In the genomic region with DNA sequence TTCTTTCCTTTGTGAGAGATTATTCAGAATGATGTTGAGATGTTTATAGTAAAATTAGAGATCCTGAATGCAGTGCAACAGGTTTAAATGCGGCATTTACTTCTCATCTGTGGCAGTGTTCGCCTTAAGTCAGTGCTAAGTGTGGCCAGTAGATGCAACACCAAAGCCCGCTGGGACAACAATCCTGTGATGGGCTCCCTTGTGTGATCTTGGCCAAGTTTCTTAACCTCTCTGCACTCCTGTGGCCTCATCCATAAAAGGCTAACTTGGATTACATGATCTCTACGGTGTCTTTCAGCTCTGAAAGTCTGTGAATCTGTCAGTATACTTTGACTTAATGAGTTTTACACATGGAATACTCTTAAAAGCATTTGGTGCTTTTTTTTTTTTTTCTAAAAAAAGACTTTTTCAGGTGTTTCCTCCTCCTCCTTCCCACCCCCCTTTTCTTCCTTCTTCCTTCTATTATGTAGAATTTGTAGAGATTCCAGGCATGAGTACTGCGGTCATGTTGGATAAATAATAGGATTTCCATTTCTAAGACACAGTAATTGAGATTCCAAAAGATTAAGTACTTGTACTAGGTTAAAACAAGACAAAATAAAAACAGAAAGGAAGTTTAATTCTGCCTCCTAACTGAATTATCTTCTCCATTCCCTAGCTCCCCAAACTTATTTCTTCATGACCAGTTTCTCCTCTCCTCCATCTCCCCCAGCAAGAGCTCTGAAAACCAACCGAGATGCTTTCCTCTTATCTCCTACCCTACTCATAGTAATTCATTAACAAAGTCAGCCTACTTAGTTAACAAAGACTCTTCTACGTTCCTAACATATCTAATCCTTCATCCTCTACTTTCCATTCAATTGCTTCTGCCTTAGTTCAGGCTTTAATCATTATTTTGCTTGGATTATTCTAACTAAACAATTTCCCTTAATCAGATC, we compare ENCODE assay signal across 27 cellular contexts. TPM values are rescaled to one million over a fixed set of nuclear protein-coding genes. Genes with fewer than 3 reads are reported as not detected.
DNase-seq lines count a peak whose midpoint lies in the region; ATAC-seq and TF ChIP-seq lines count a peak whose summit lies in the region.
"Had no signal": no experiment of that assay in that cellular context is flagged by ENCODE, and none has a peak within 500 bp of the region (broad histone marks: within the 10 kb centered on the region; RNA-seq: fewer than 3 reads in every experiment).

No MANE protein-coding gene starts in this region.

- H2BK12ac ChIP-seq in H9 (ENCODE audit: insufficient read length, low read depth, low read length): no peak overlapping the region

- no peak overlapping the region for H4K8ac ChIP-seq in H9 (replicated peaks; ENCODE audit: insufficient read length, low read depth, low read length)

- no peak overlapping the region for H3K56ac ChIP-seq in H9 (ENCODE audit: insufficient read length, low read depth, low read length)

- H3K27me3 Mint-ChIP-seq in H9 (ENCODE audit: low read depth): no peaks in the 10 kb centered on the region
- peaks cover 12% of the 10 kb centered on the region for H3K27me3 Mint-ChIP-seq in endothelial cell (ENCODE audit: unreplicated experiment)
- no peaks in the 10 kb centered on the region for H3K27me3 Mint-ChIP-seq in neural progenitor cell (ENCODE audit: insufficient read depth, low read depth)
- H3K27me3 Mint-ChIP-seq in CD8-positive, alpha-beta memory T cell: no peaks in the 10 kb centered on the region

- TF ChIP-seq CTCF in H9 (conservative IDR thresholded peaks at IDR 0.05): no peak
- TF ChIP-seq CTCF in OCI-LY7 (conservative IDR thresholded peaks at IDR 0.05; ENCODE audit: low read length): no peak
- no peak for TF ChIP-seq CTCF in endothelial cell (IDR thresholded peaks at IDR 0.05; ENCODE audit: unreplicated experiment)
- TF ChIP-seq CTCF in neural progenitor cell (IDR thresholded peaks at IDR 0.05): no peak

- no peak overlapping the region for H2BK15ac ChIP-seq in H9 (ENCODE audit: low read depth, low read length)

- H3K27ac ChIP-seq in H9 (ENCODE audit: insufficient read length, low read depth, low read length) (peak overlapping the region; percentile 67), OCI-LY7 (ENCODE audit: low read depth, low read length, poor library complexity, severe bottlenecking) (no peak overlapping the region), neural progenitor cell (no peak overlapping the region), right cardiac atrium (ENCODE audit: low read length) (no peak overlapping the region)
- no peak overlapping the region for H3K27ac ChIP-seq in CD8-positive, alpha-beta memory T cell (ENCODE audit: low read depth, low read length)
- H3K27ac ChIP-seq: GM23248, SJSA1 had no signal

- no peak overlapping the region for H2AK5ac ChIP-seq in H9 (ENCODE audit: insufficient read length, low read length)

- no peak overlapping the region for H3K4ac ChIP-seq in H9 (ENCODE audit: low read depth, low read length)

- H4K5ac ChIP-seq in H9 (ENCODE audit: insufficient read length, low read depth, low read length): no peak overlapping the region

- H2AFZ ChIP-seq in H9 (ENCODE audit: low read length) (no peak overlapping the region), OCI-LY7 (ENCODE audit: low read length) (peak overlapping the region; percentile 24; the same call in 1 of the 2 replicates), neural progenitor cell (replicated peaks) (no peak overlapping the region)
- H2AFZ ChIP-seq: GM23248 had no signal

- H3K36me3 Mint-ChIP-seq in H9 (ENCODE audit: insufficient read depth in 1 of 3, low read depth in 3 of 3) (no peaks in the 10 kb centered on the region; a peak in 1 of 7 replicates), endothelial cell (ENCODE audit: low read depth, unreplicated experiment) (no peaks in the 10 kb centered on the region), neural progenitor cell (no peaks in the 10 kb centered on the region)
- no peaks in the 10 kb centered on the region for H3K36me3 Mint-ChIP-seq in CD8-positive, alpha-beta memory T cell
- H3K36me3 Mint-ChIP-seq: CD14-positive monocyte had no signal

- H3K79me1 ChIP-seq in H9 (ENCODE audit: insufficient read depth, low read depth, low read length, poor library complexity, severe bottlenecking): no peaks in the 10 kb centered on the region

- intact Hi-C loops in OCI-LY7 (cut with micrococcal nuclease; ENCODE audit: unreplicated experiment): no loop called here
- intact Hi-C loops in right cardiac atrium (cut with DNase I): no loop called here

- H3K9me3 ChIP-seq in H9 (ENCODE audit: control insufficient read depth, low read depth, low read length): no peaks in the 10 kb centered on the region
- peaks cover 14% of the 10 kb centered on the region; the same call in 1 of the 2 replicates for H3K9me3 ChIP-seq in OCI-LY7 (ENCODE audit: low read length)
- H3K9me3 ChIP-seq in neural progenitor cell (ENCODE audit: low read depth): no peaks in the 10 kb centered on the region
- no peaks in the 10 kb centered on the region for H3K9me3 ChIP-seq in right cardiac atrium (ENCODE audit: control insufficient read depth, low read length)
- H3K9me3 ChIP-seq in CD8-positive, alpha-beta memory T cell (ENCODE audit: low read length): no peaks in the 10 kb centered on the region
- H3K9me3 ChIP-seq: BE2C, SJSA1 had no signal

- no peak overlapping the region for H3T11ph ChIP-seq in H9 (ENCODE audit: low read length)

- H3K9me2 ChIP-seq in OCI-LY7 (ENCODE audit: insufficient read depth, low read length): no peaks in the 10 kb centered on the region

- DNase-seq in H9 (no peak), OCI-LY7 (ENCODE audit: low spot score) (no peak), endothelial cell (ENCODE audit: low spot score) (no peak), neural progenitor cell (ENCODE audit: low spot score) (no peak), right cardiac atrium (no peak), NAMALWA (ENCODE audit: low spot score) (no peak), DMS53 treated with DMSO at 0.1 percent for 48 hours (lab: John Stamatoyannopoulos, UW; ENCODE audit: unreplicated experiment) (no peak)
- no peak for DNase-seq in CD8-positive, alpha-beta memory T cell
- DNase-seq: 8988T, ACHN, BE2C, DMS53, GM23248, HCEC 1CT, Karpas-422, NCI-H1092 treated with DMSO at 0.1 percent for 48 hours, NCI-H1436, NCI-H187, NCI-H2081 treated with DMSO at 0.1 percent for 48 hours, NCI-H2171, NCI-H226, NCI-H510A treated with DMSO at 0.1 percent for 48 hours, PC-3 had no signal

- H4K91ac ChIP-seq in H9 (ENCODE audit: insufficient read length, low read depth, low read length): no peak overlapping the region

- H3K79me2 ChIP-seq in H9 (ENCODE audit: insufficient read depth, low read length): no peaks in the 10 kb centered on the region
- H3K79me2 ChIP-seq in OCI-LY7 (ENCODE audit: insufficient read depth, low read depth, low read length): no peaks in the 10 kb centered on the region
- no peaks in the 10 kb centered on the region for H3K79me2 ChIP-seq in neural progenitor cell (ENCODE audit: low read depth)

- 100% methylated on average over 1 of the region's 7 CpGs for WGBS in H9 (ENCODE audit: extremely low coverage, insufficient read length, low lambda C conversion rate)
- WGBS in right cardiac atrium: 55% methylated on average over 7 of the region's 7 CpGs

- H4K20me1 ChIP-seq in H9 (ENCODE audit: control insufficient read depth, insufficient read depth, insufficient read length) (no peaks in the 10 kb centered on the region), OCI-LY7 (ENCODE audit: insufficient read depth, low read length) (no peaks in the 10 kb centered on the region), neural progenitor cell (ENCODE audit: low read depth) (no peaks in the 10 kb centered on the region)

- no peak overlapping the region for H2BK20ac ChIP-seq in H9 (ENCODE audit: low read depth, low read length, poor library complexity, severe bottlenecking)

- no TSS peak for BruUV-seq in OCI-LY7 (replicated peaks; lab: Mats Ljungman, UMichigan)

- H2BK120ac ChIP-seq in H9 (ENCODE audit: low read depth, low read length, poor library complexity, severe bottlenecking): no peak overlapping the region

- CTCF ChIA-PET in OCI-LY7 (lab: Charles Lee; ENCODE audit: unreplicated experiment): no interaction called here
- CTCF ChIA-PET in CD8-positive, alpha-beta memory T cell (lab: Charles Lee): no interaction called here

- no peak overlapping the region for H3K18ac ChIP-seq in H9 (ENCODE audit: insufficient read length, low read depth, low read length)

- no peaks in the 10 kb centered on the region for H3K23me2 ChIP-seq in H9 (ENCODE audit: insufficient read length, low read depth, low read length, poor library complexity, severe bottlenecking)

- H3F3A ChIP-seq in neural progenitor cell (ENCODE audit: low read depth): no peaks in the 10 kb centered on the region

- H3K4me3 Mint-ChIP-seq in H9: no peak overlapping the region
- H3K4me3 Mint-ChIP-seq in endothelial cell (ENCODE audit: unreplicated experiment): peak overlapping the region; percentile 8
- no peak overlapping the region for H3K4me3 Mint-ChIP-seq in neural progenitor cell
- no peak overlapping the region for H3K4me3 Mint-ChIP-seq in CD8-positive, alpha-beta memory T cell
- H3K4me3 Mint-ChIP-seq: CD14-positive monocyte had no signal

- H3K4me1 ChIP-seq in H9 (ENCODE audit: insufficient read depth, low read length) (peaks cover 3% of the 10 kb centered on the region; the same call in 1 of the 2 replicates), OCI-LY7 (ENCODE audit: insufficient read depth, low read length, poor library complexity, severe bottlenecking) (no peaks in the 10 kb centered on the region), neural progenitor cell (peaks cover 10% of the 10 kb centered on the region), right cardiac atrium (ENCODE audit: control insufficient read depth, insufficient read depth, low read length) (no peaks in the 10 kb centered on the region)
- no peaks in the 10 kb centered on the region for H3K4me1 ChIP-seq in CD8-positive, alpha-beta memory T cell (ENCODE audit: insufficient read depth, low read length)
- H3K4me1 ChIP-seq: BE2C, SJSA1 had no signal

- H3K9me3 Mint-ChIP-seq in H9: no peaks in the 10 kb centered on the region; a peak in 1 of 5 replicates
- no peaks in the 10 kb centered on the region for H3K9me3 Mint-ChIP-seq in endothelial cell (ENCODE audit: unreplicated experiment)
- H3K9me3 Mint-ChIP-seq in neural progenitor cell: peaks cover 1% of the 10 kb centered on the region
- H3K9me3 Mint-ChIP-seq in CD8-positive, alpha-beta memory T cell: peaks cover 1 to 22% (median 4%) of the 10 kb centered on the region in 5 donors

- POLR2A ChIA-PET in OCI-LY7 (lab: Charles Lee): interaction anchor here (0.7 kb wide), 1 partner anchor 9 kb away, joined by 3 read pairs; no protein-coding TSS in a partner anchor
- POLR2A ChIA-PET in CD8-positive, alpha-beta memory T cell (lab: Charles Lee): no interaction called here

- no peak overlapping the region for H3K9ac ChIP-seq in H9 (ENCODE audit: extremely low read depth, insufficient read length, low read length)
- H3K9ac ChIP-seq in neural progenitor cell: no peak overlapping the region
- H3K9ac ChIP-seq: GM23248 had no signal

- H3K27me3 ChIP-seq in H9 (ENCODE audit: insufficient read depth, low read length) (no peaks in the 10 kb centered on the region), neural progenitor cell (no peaks in the 10 kb centered on the region), right cardiac atrium (ENCODE audit: control insufficient read depth, insufficient read depth) (no peaks in the 10 kb centered on the region)
- no peaks in the 10 kb centered on the region for H3K27me3 ChIP-seq in CD8-positive, alpha-beta memory T cell (ENCODE audit: insufficient read depth, low read length, poor library complexity, severe bottlenecking)
- H3K27me3 ChIP-seq: BE2C, SJSA1 had no signal

- H3K4me3 ChIP-seq in OCI-LY7 (ENCODE audit: low read depth, low read length, poor library complexity, severe bottlenecking) (no peak overlapping the region), neural progenitor cell (no peak overlapping the region), right cardiac atrium (ENCODE audit: low read length) (no peak overlapping the region)
- no peak overlapping the region for H3K4me3 ChIP-seq in CD8-positive, alpha-beta memory T cell (ENCODE audit: low read length)
- H3K4me3 ChIP-seq: GM23248, SJSA1 had no signal

- H3K4me1 Mint-ChIP-seq in H9: peaks cover 14% of the 10 kb centered on the region in 2 experiments
- H3K4me1 Mint-ChIP-seq in endothelial cell (ENCODE audit: unreplicated experiment): peaks cover 47% of the 10 kb centered on the region
- peaks cover 11% of the 10 kb centered on the region for H3K4me1 Mint-ChIP-seq in neural progenitor cell
- no peaks in the 10 kb centered on the region for H3K4me1 Mint-ChIP-seq in CD8-positive, alpha-beta memory T cell
- H3K4me1 Mint-ChIP-seq: CD14-positive monocyte had no signal

- H3K14ac ChIP-seq in H9 (ENCODE audit: insufficient read depth, low read length): no peak overlapping the region

- ATAC-seq in right cardiac atrium: no peak
- ATAC-seq: HepG2, PC-3, Right ventricle myocardium inferior had no signal

- H2BK5ac ChIP-seq in H9 (ENCODE audit: insufficient read length, low read length): no peak overlapping the region

- H3K23ac ChIP-seq in H9 (ENCODE audit: insufficient read length, low read depth, low read length): no peak overlapping the region

- no peak overlapping the region for H3K4me2 ChIP-seq in H9 (ENCODE audit: insufficient read depth, insufficient read length, low read length)
- H3K4me2 ChIP-seq in OCI-LY7 (ENCODE audit: low read length): no peak overlapping the region
- H3K4me2 ChIP-seq in neural progenitor cell: no peak overlapping the region

- H3K27ac Mint-ChIP-seq in H9 (peak overlapping the region in 2 of 3 experiments; percentile 4 to 32; a peak in 4 of 7 replicates), endothelial cell (ENCODE audit: unreplicated experiment) (peak overlapping the region; percentile 74), neural progenitor cell (peak overlapping the region; percentile 2)
- no peak overlapping the region for H3K27ac Mint-ChIP-seq in CD8-positive, alpha-beta memory T cell
- H3K27ac Mint-ChIP-seq: CD14-positive monocyte had no signal

- H3K36me3 ChIP-seq in OCI-LY7 (ENCODE audit: insufficient read depth, low read length) (no peaks in the 10 kb centered on the region; the same call in 1 of the 2 replicates), neural progenitor cell (no peaks in the 10 kb centered on the region)
- no peaks in the 10 kb centered on the region for H3K36me3 ChIP-seq in CD8-positive, alpha-beta memory T cell (ENCODE audit: insufficient read depth, low read length)
- H3K36me3 ChIP-seq: BE2C, SJSA1 had no signal

RNA-seq across cellular contexts. Expression of a gene that starts 42.2 kb away (rescaled TPM):
- 0.81 and 3.0 TPM in 2 replicates for total RNA-seq in H9 (2021)
- 1.6 and 4.2 TPM in 2 replicates for total RNA-seq in OCI-LY7 (2014; rRNA removed; shearing (Covaris generic))
- total RNA-seq in OCI-LY7 (2022): 0.68 and 0.85 TPM in 2 replicates
- total RNA-seq in endothelial cell (ENCODE audit: unreplicated experiment): 20.3 TPM
- 6.1 and 11.4 TPM in 2 replicates for total RNA-seq in neural progenitor cell (ENCODE audit: low replicate concordance)
- total RNA-seq in right cardiac atrium: 1 to 10 TPM; 2.6 to 6.8 (median 5.1) TPM
- 2.0 TPM for polyA plus RNA-seq in right cardiac atrium
- total RNA-seq in CD8-positive, alpha-beta memory T cell: not detected
- polyA plus RNA-seq in CD8-positive, alpha-beta memory T cell: not detected
- polyA plus RNA-seq: CD14-positive monocyte had no signal

Comparison
In these comparisons a context has a peak if more than half of its experiments do, and no peak if none do; other contexts are left out.
1. H3K27ac Mint-ChIP-seq: peak in H9 (2 of 3), endothelial cell (single experiment) and neural progenitor cell (single experiment); none in CD8-positive, alpha-beta memory T cell (0 of 8).